Comparison of ENCODE assay signal across 1 cellular context in genomic region chr2:69307696-69308064, GRCh38.
TF ChIP-seq lines count a peak whose summit lies in the region.

No MANE protein-coding gene starts in this region.

TF ChIP-seq in HepG2, 621 proteins besides CTCF, POLR2A, EP300 and RAD21 (continued from another document):
- TF ChIP-seq PRDM10 (CRISPR knock-in tag; IDR thresholded peaks at IDR 0.05; ENCODE audit: low read depth) (no peak), BATF2 (CRISPR knock-in tag; IDR thresholded peaks at IDR 0.05) (no peak), TAF1 (CRISPR knock-in tag; IDR thresholded peaks at IDR 0.05) (no peak), JARID2 (CRISPR knock-in tag; IDR thresholded peaks at IDR 0.05; ENCODE audit: insufficient replicate concordance) (peak; percentile 5), KIAA2018 (CRISPR knock-in tag; IDR thresholded peaks at IDR 0.05; ENCODE audit: borderline replicate concordance) (no peak), PRPF4 (IDR thresholded peaks at IDR 0.05; ENCODE audit: low read depth, low read length, poor library complexity, severe bottlenecking) (no peak), NCOA2 (CRISPR knock-in tag; IDR thresholded peaks at IDR 0.05) (no peak), EEA1 (CRISPR knock-in tag; IDR thresholded peaks at IDR 0.05; ENCODE audit: borderline replicate concordance) (0 out of 2 replicates have a peak, but pooled peaks have one; percentile 16), KLF16 (CRISPR knock-in tag; IDR thresholded peaks at IDR 0.05) (0 out of 4 replicates have a peak, but pooled peaks of 1 of the 2 experiments have one; percentile 3), SCMH1 (CRISPR knock-in tag; IDR thresholded peaks at IDR 0.05; ENCODE audit: borderline replicate concordance) (no peak), ZBTB3 (CRISPR knock-in tag; IDR thresholded peaks at IDR 0.05; ENCODE audit: borderline replicate concordance, low read depth) (no peak), REST (IDR thresholded peaks at IDR 0.05; ENCODE audit: borderline replicate concordance in 1 of 2, low read depth in 1 of 2, low read length in 2 of 2) (no peak), ZNF10 (CRISPR knock-in tag; IDR thresholded peaks at IDR 0.05; ENCODE audit: borderline replicate concordance, low read depth) (0 out of 2 replicates have a peak, but pooled peaks have one; percentile 2), ZNF556 (CRISPR knock-in tag; IDR thresholded peaks at IDR 0.05; ENCODE audit: borderline replicate concordance) (no peak), ZBTB20 (CRISPR knock-in tag; IDR thresholded peaks at IDR 0.05; ENCODE audit: borderline replicate concordance, low read depth) (no peak), ZNF501 (CRISPR knock-in tag; IDR thresholded peaks at IDR 0.05) (0 out of 2 replicates have a peak, but pooled peaks have one; percentile 43), MEIS1 (CRISPR knock-in tag; IDR thresholded peaks at IDR 0.05; ENCODE audit: borderline replicate concordance) (0 out of 2 replicates have a peak, but pooled peaks have one; percentile 16), ZNF784 (CRISPR knock-in tag; IDR thresholded peaks at IDR 0.05; ENCODE audit: borderline replicate concordance) (no peak), ZBED4 (CRISPR knock-in tag; IDR thresholded peaks at IDR 0.05; ENCODE audit: borderline replicate concordance) (no peak), RFX1 (IDR thresholded peaks at IDR 0.05) (no peak), NFATC3 (CRISPR knock-in tag; IDR thresholded peaks at IDR 0.05) (no peak)
